Comparison of ENCODE assay signal across 23 cellular contexts in the genomic region with DNA sequence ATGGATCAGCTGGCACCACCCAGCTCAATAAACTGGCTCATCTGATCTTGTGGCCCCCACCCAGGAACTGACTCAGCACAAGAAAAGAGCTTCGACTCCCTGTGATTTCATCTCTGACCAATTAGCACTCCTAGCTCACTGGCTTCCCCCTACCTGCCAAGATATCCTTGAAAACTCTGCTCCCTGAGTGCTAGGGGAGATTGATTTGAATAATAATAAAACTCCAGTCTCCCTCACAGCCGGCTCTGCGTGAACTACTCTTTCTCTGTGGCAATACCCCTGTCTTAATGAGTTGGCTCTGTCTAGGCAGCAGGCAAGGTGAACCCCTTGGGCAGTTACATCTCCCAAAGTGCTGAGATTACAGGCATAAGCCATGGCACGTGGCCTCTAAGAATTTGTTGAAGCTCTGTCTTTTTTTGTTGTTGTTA. TPM values are rescaled to one million over a fixed set of nuclear protein-coding genes. Genes with fewer than 3 reads are reported as not detected.
DNase-seq lines count a peak whose midpoint lies in the region; ATAC-seq, FAIRE-seq and TF ChIP-seq lines count a peak whose summit lies in the region.
"Had no signal": no experiment of that assay in that cellular context is flagged by ENCODE, and none has a peak within 500 bp of the region (broad histone marks: within the 10 kb centered on the region; RNA-seq: fewer than 3 reads in every experiment).

No MANE protein-coding gene starts in this region.

- FAIRE-seq in K562 (lab: Jason Lieb, UNC), result peak; percentile 70
- FAIRE-seq: GM12891, TTC549 had no signal

- peak; percentile 63 for DNase-seq in ELF-1 (ENCODE audit: low read depth, low spot score)
- peak in 2 of 4 experiments; percentile 38 to 63 for DNase-seq in K562 (ENCODE audit: extremely low read depth in 1 of 4, low spot score in 3 of 4)
- DNase-seq in GM03348 (ENCODE audit: low spot score), result no peak
- no peak for DNase-seq in RWPE1 (ENCODE audit: low spot score)
- no peak for DNase-seq in GM19238 (ENCODE audit: insufficient read length, low spot score)
- no peak for DNase-seq in stimulated activated CD4-positive, alpha-beta T cell treated with anti-CD3 and anti-CD28 coated beads, Interleukin-2, amount 100 ng/mL, for 48 hours
- DNase-seq: activated CD4-positive, alpha-beta memory T cell treated with anti-CD3 and anti-CD28 coated beads for 36 hours; COR-L47; GDM1; left ventricle myocardium inferior; NCI-H1105 treated with DMSO at 0.1 percent for 48 hours; NCI-H2171; NCI-H82; stimulated activated CD4-positive, alpha-beta T cell treated with anti-CD3 and anti-CD28 coated beads, Interleukin-2, amount 100 ng/mL, for 24 hours; substantia nigra; SW 1271 had no signal

- H3K4me2 ChIP-seq in K562 (ENCODE audit: insufficient read depth, low read length), result peak overlapping the region; percentile 28; the same call in 1 of the 2 replicates
- H3K4me2 ChIP-seq: KMS-11 had no signal

- peak; percentile 64 for ATAC-seq in K562

- WGBS in K562 (ENCODE audit: insufficient coverage, low coverage, missing lambda C conversion rate), result 9% methylated on average over 4 of the region's 4 CpGs

- H3K27me3 ChIP-seq in HUES48 (ENCODE audit: control insufficient read depth, insufficient read depth, low read length) (no peaks in the 10 kb centered on the region), K562 (ENCODE audit: control insufficient read depth in 2 of 2, insufficient read depth in 2 of 2, low read length in 2 of 2) (no peaks in the 10 kb centered on the region), iPS-20b (ENCODE audit: insufficient read depth, low read length) (no peaks in the 10 kb centered on the region)

- intact Hi-C loops in K562 (cut with micrococcal nuclease), result no loop called here

- H3K4me3 ChIP-seq in HUES48 (ENCODE audit: low read depth, low read length) (no peak overlapping the region), K562 (no peak overlapping the region), iPS-20b (ENCODE audit: low read length) (peak overlapping the region; percentile 36; the same call in 1 of the 2 replicates)
- H3K4me3 ChIP-seq: left ventricle myocardium inferior had no signal

- no peak for TF ChIP-seq RAD21 in K562 (CRISPR knock-in tag; conservative IDR thresholded peaks at IDR 0.05 in 1 of 2, IDR thresholded peaks at IDR 0.05 in 1 of 2)

- H3K9me1 ChIP-seq in K562 (ENCODE audit: control insufficient read depth, insufficient read depth, low read length), result no peaks in the 10 kb centered on the region

- CTCF ChIA-PET in K562 (lab: Yijun Ruan, JAX; ENCODE audit: low intra/inter-chr PET ratio), result no interaction called here
- CTCF ChIA-PET in RWPE1 (lab: Yijun Ruan, JAX), result no interaction called here

- in situ Hi-C loops in K562 (cut with MboI), result no loop called here

- no peaks in the 10 kb centered on the region for H3K36me3 ChIP-seq in HUES48 (ENCODE audit: control insufficient read depth, insufficient read depth, low read length)
- H3K36me3 ChIP-seq in K562 (ENCODE audit: control insufficient read depth, insufficient read depth, low read length), result no peaks in the 10 kb centered on the region
- H3K36me3 ChIP-seq in iPS-20b (ENCODE audit: insufficient read depth, low read depth, low read length), result no peaks in the 10 kb centered on the region
- H3K36me3 ChIP-seq: left ventricle myocardium inferior had no signal

- H3K79me2 ChIP-seq in K562 (ENCODE audit: control insufficient read depth, insufficient read depth, low read length), result no peaks in the 10 kb centered on the region

- H3K9ac ChIP-seq in HUES48 (ENCODE audit: low read depth, low read length) (no peak overlapping the region), K562 (ENCODE audit: insufficient read depth in 1 of 2, low read depth in 2 of 2, low read length in 2 of 2) (no peak overlapping the region), iPS-20b (ENCODE audit: low read depth, low read length) (peak overlapping the region; percentile 40; the same call in 1 of the 2 replicates)
- H3K9ac ChIP-seq: KMS-11 had no signal

- TF ChIP-seq POLR2A in K562 (conservative IDR thresholded peaks at IDR 0.05), result no peak

- POLR2A ChIA-PET in K562 (lab: Yijun Ruan, JAX) (interaction anchor here (0.6 to 0.7 kb wide), 2 partner anchors 38 to 50 kb away, joined by 3 to 4 read pairs; no protein-coding TSS in a partner anchor), RWPE1 (lab: Yijun Ruan, JAX; ENCODE audit: low non-redundant PET) (interaction anchor here (0.6 kb wide), 1 partner anchor 41 kb away, joined by 13 read pairs; no protein-coding TSS in a partner anchor)

- H3K4me1 ChIP-seq in HUES48 (ENCODE audit: control insufficient read depth, insufficient read depth, low read length), result peaks cover 5% of the 10 kb centered on the region
- H3K4me1 ChIP-seq in K562 (replicated peaks in 1 of 2; ENCODE audit: control insufficient read depth in 2 of 2, insufficient read depth in 2 of 2, low read length in 2 of 2), result peaks cover 10 to 12% of the 10 kb centered on the region in 2 experiments; a peak in 4 of 5 replicates
- peaks cover 4% of the 10 kb centered on the region; the same call in 1 of the 2 replicates for H3K4me1 ChIP-seq in iPS-20b (ENCODE audit: insufficient read depth, low read length)
- H3K4me1 ChIP-seq: left ventricle myocardium inferior had no signal

- BruUV-seq in K562 (replicated peaks; lab: Mats Ljungman, UMichigan), result no TSS peak

- peak overlapping the region; percentile 72 for H2AFZ ChIP-seq in K562 (ENCODE audit: low read depth, low read length)

- H3K9me3 ChIP-seq in HUES48 (ENCODE audit: control insufficient read depth, insufficient read depth, low read length) (no peaks in the 10 kb centered on the region), K562 (replicated peaks; ENCODE audit: control insufficient read depth, insufficient read depth, low read depth, low read length) (no peaks in the 10 kb centered on the region), iPS-20b (ENCODE audit: insufficient read depth, low read depth, low read length) (no peaks in the 10 kb centered on the region)
- H3K9me3 ChIP-seq: left ventricle myocardium inferior had no signal

- H4K20me1 ChIP-seq in K562 (replicated peaks; ENCODE audit: control insufficient read depth, insufficient read depth, low read length), result no peaks in the 10 kb centered on the region

- TF ChIP-seq CTCF in K562 (IDR thresholded peaks at IDR 0.05 in 2 of 3, conservative IDR thresholded peaks at IDR 0.05 in 1 of 3; ENCODE audit: insufficient read depth in 2 of 3, low read depth in 1 of 3, low read length in 3 of 3), result no peak
- no peak for TF ChIP-seq CTCF in RWPE1 (conservative IDR thresholded peaks at IDR 0.05; ENCODE audit: low read depth)

- TF ChIP-seq EP300 in K562 (IDR thresholded peaks at IDR 0.05; ENCODE audit: low read length), result peak; percentile 26; the same call in 1 of the 2 replicates

- peak overlapping the region; percentile 80 for H3K27ac ChIP-seq in HUES48 (ENCODE audit: low read depth, low read length)
- H3K27ac ChIP-seq in K562 (ENCODE audit: extremely low read depth, low read depth, low read length), result peak overlapping the region; percentile 45; the same call in 2 of the 3 replicates
- peak overlapping the region; percentile 11 for H3K27ac ChIP-seq in iPS-20b (ENCODE audit: low read length)
- H3K27ac ChIP-seq in RWPE1, result no peak overlapping the region
- H3K27ac ChIP-seq: HL-60, KMS-11, left ventricle myocardium inferior had no signal

TF ChIP-seq in K562, 482 proteins besides CTCF, POLR2A, EP300 and RAD21 (continues in another document):
- TF ChIP-seq PHB (CRISPR knock-in tag; IDR thresholded peaks at IDR 0.05), result no peak
- TF ChIP-seq ZNF780A (CRISPR knock-in tag; IDR thresholded peaks at IDR 0.05), result no peak
- no peak for TF ChIP-seq RUNX1 (IDR thresholded peaks at IDR 0.05; ENCODE audit: low read depth)

RNA-seq across cellular contexts. Expression of a gene that starts 11.8 kb away (rescaled TPM):
- total RNA-seq in K562 (2011; cell fraction: chromatin; rRNA removed; ENCODE audit: low replicate concordance), result not detected in 2 replicates
- total RNA-seq in K562 (2011; cell fraction: nucleolus; rRNA removed), result not detected in 2 replicates
- total RNA-seq in K562 (2011; cell fraction: nucleoplasm; rRNA removed), result not detected in 2 replicates
- total RNA-seq in K562 (2014; rRNA removed) (not detected in 2 replicates), K562 (2014; rRNA removed; fragmentation: Illumina TruSeq; extraction: Trizol) (not detected in 2 replicates), K562 (2015; rRNA removed; fragmentation: Illumina TruSeq; extraction: Trizol) (not detected in 2 replicates), K562 (2021) (not detected in 2 replicates)
- polyA plus RNA-seq in K562 (2011; rRNA removed) (not detected in 2 replicates), K562 (2014; fragmentation: Illumina TruSeq; extraction: Trizol) (not detected in 2 replicates), K562 (2014; fragmentation: Nextera tagmentation; extraction: Ambion mirVana) (not detected), K562 (2014; rRNA removed) (not detected in 2 replicates)
- polyA plus RNA-seq in K562 (2011; cell fraction: cytosol; rRNA removed), result not detected in 2 replicates
- not detected in 2 replicates for polyA plus RNA-seq in K562 (2011; cell fraction: nucleus; rRNA removed)
- polyA plus RNA-seq in K562 (2012), result 0.07 and 0.28 TPM in 2 replicates
- not detected in 2 replicates for polyA minus RNA-seq in K562 (2011; rRNA and poly(A)+ RNA removed)
- polyA minus RNA-seq in K562 (2011; cell fraction: cytosol; rRNA and poly(A)+ RNA removed), result not detected in 2 replicates
- polyA minus RNA-seq in K562 (2011; cell fraction: nucleus; rRNA and poly(A)+ RNA removed), result not detected in 2 replicates
- total RNA-seq: activated CD4-positive, alpha-beta memory T cell treated with anti-CD3 and anti-CD28 coated beads for 36 hours; left ventricle myocardium inferior; osteocyte had no signal

RNA-seq across cellular contexts. Expression of a gene that starts 37.6 kb away (rescaled TPM):
- total RNA-seq in K562 (2011; cell fraction: chromatin; rRNA removed; ENCODE audit: low replicate concordance), result 26.5 and 51.2 TPM in 2 replicates
- 19.3 and 20.1 TPM in 2 replicates for total RNA-seq in K562 (2011; cell fraction: nucleolus; rRNA removed)
- total RNA-seq in K562 (2011; cell fraction: nucleoplasm; rRNA removed), result 46.7 and 64.7 TPM in 2 replicates
- total RNA-seq in K562 (2014; rRNA removed), result 68.9 and 72.4 TPM in 2 replicates
- total RNA-seq in K562 (2014; rRNA removed; fragmentation: Illumina TruSeq; extraction: Trizol), result 81.7 and 86.5 TPM in 2 replicates
- 76.2 and 83.4 TPM in 2 replicates for total RNA-seq in K562 (2015; rRNA removed; fragmentation: Illumina TruSeq; extraction: Trizol)
- 86.0 and 87.8 TPM in 2 replicates for total RNA-seq in K562 (2021)
- polyA plus RNA-seq in K562 (2011; rRNA removed), result 95.0 and 139 TPM in 2 replicates
- 53.8 and 59.9 TPM in 2 replicates for polyA plus RNA-seq in K562 (2011; cell fraction: cytosol; rRNA removed)
- 18.7 and 19.1 TPM in 2 replicates for polyA plus RNA-seq in K562 (2011; cell fraction: nucleus; rRNA removed)
- 69.5 and 81.6 TPM in 2 replicates for polyA plus RNA-seq in K562 (2012)
- 91.4 and 103 TPM in 2 replicates for polyA plus RNA-seq in K562 (2014; fragmentation: Illumina TruSeq; extraction: Trizol)
- 10 to 100 TPM; 11.5 to 17.6 TPM for polyA plus RNA-seq in K562 (2014; fragmentation: Nextera tagmentation; extraction: Ambion mirVana)
- polyA plus RNA-seq in K562 (2014; rRNA removed), result 85.1 and 87.2 TPM in 2 replicates
- 81.6 and 94.1 TPM in 2 replicates for polyA minus RNA-seq in K562 (2011; rRNA and poly(A)+ RNA removed)
- 33.5 and 47.6 TPM in 2 replicates for polyA minus RNA-seq in K562 (2011; cell fraction: cytosol; rRNA and poly(A)+ RNA removed)
- 10.1 and 12.8 TPM in 2 replicates for polyA minus RNA-seq in K562 (2011; cell fraction: nucleus; rRNA and poly(A)+ RNA removed)
